ENCODE assay signal across 1 cellular context in genomic region chr19:57267294-57267693, GRCh38.
TF ChIP-seq lines count a peak whose summit lies in the region.

No MANE protein-coding gene starts in this region.

TF ChIP-seq in GM12878, 131 proteins besides CTCF, POLR2A, EP300 and RAD21:
- TF ChIP-seq RELB (IDR thresholded peaks at IDR 0.05; ENCODE audit: low read depth) (no peak), IRF3 (IDR thresholded peaks at IDR 0.05) (no peak), ZBED1 (IDR thresholded peaks at IDR 0.05; ENCODE audit: borderline replicate concordance) (no peak), SPI1 (IDR thresholded peaks at IDR 0.05; ENCODE audit: borderline replicate concordance, insufficient read depth, low read depth, low read length) (no peak), MXI1 (IDR thresholded peaks at IDR 0.05; ENCODE audit: low read depth, low read length) (no peak)
